Comparison of ENCODE assay signal across 18 cellular contexts in the genomic region with DNA sequence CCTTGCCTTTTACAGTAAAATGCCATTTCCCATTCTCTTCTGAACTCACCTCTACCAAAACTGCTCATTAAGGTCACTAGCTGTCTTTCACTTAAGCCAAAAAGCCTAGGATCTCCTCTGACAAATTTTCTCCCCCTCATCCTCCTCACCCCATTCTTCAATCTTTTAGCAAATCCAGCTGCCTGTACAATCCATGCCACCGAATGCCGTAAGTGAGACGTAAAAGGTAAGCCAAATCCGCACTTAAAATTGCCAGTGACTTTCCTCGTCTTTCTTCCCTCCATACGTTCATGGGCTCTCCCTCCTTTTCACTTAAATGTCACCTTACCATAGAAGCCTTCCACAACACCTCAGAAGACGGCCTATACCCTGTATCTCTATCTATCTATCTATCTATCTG. TPM values are rescaled to one million over a fixed set of nuclear protein-coding genes. Genes with fewer than 3 reads are reported as not detected.
DNase-seq lines count a peak whose midpoint lies in the region; ATAC-seq and TF ChIP-seq lines count a peak whose summit lies in the region.
"Had no signal": no experiment of that assay in that cellular context is flagged by ENCODE, and none has a peak within 500 bp of the region (broad histone marks: within the 10 kb centered on the region; RNA-seq: fewer than 3 reads in every experiment).

No MANE protein-coding gene starts in this region.

- no peak for DNase-seq in activated naive CD4-positive, alpha-beta T cell treated with anti-CD3 and anti-CD28 coated beads, Interleukin-2, amount 50 U/mL, for 72 hours (ENCODE audit: low spot score in 2 of 2)
- DNase-seq in activated naive CD4-positive, alpha-beta T cell treated with anti-CD3 and anti-CD28 coated beads, Interleukin-2, amount 10 ng/mL, durations not matched to agents 7 days and 5 days: no peak
- DNase-seq in memory B cell (ENCODE audit: low spot score in 2 of 2): no peak
- DNase-seq in type B pancreatic cell (ENCODE audit: extremely low spot score, unreplicated experiment): no peak
- no peak for DNase-seq in NCI-H2196 (lab: John Stamatoyannopoulos, UW; ENCODE audit: unreplicated experiment)
- no peak for DNase-seq in HK-2 (ENCODE audit: unreplicated experiment)
- DNase-seq in NOMO-1 (lab: John Stamatoyannopoulos, UW; ENCODE audit: unreplicated experiment in 2 of 2): no peak
- DNase-seq: activated CD4-positive, alpha-beta T cell treated with anti-CD3 and anti-CD28 coated beads, Interleukin-2, amount 50 U/mL, for 4 hours; adrenal gland; DMS79 treated with DMSO at 0.1 percent for 48 hours; hippocampal formation; Karpas-422; NCI-H1048; NCI-H2029 treated with DMSO at 0.1 percent for 48 hours; PC-3; SHP77 treated with DMSO at 0.1 percent for 48 hours had no signal

- H3K4me1 Mint-ChIP-seq in activated naive CD4-positive, alpha-beta T cell treated with anti-CD3 and anti-CD28 coated beads, Interleukin-2, amount 10 ng/mL, durations not matched to agents 7 days and 5 days: peaks cover 20% of the 10 kb centered on the region
- H3K4me1 Mint-ChIP-seq in activated naive CD8-positive, alpha-beta T cell (ENCODE audit: low read depth): peaks cover 41% of the 10 kb centered on the region
- peaks cover 7% of the 10 kb centered on the region for H3K4me1 Mint-ChIP-seq in memory B cell
- H3K4me1 Mint-ChIP-seq in type B pancreatic cell (ENCODE audit: unreplicated experiment): no peaks in the 10 kb centered on the region

- no peaks in the 10 kb centered on the region for H3K27me3 Mint-ChIP-seq in activated naive CD4-positive, alpha-beta T cell treated with anti-CD3 and anti-CD28 coated beads, Interleukin-2, amount 10 ng/mL, durations not matched to agents 7 days and 5 days
- no peaks in the 10 kb centered on the region for H3K27me3 Mint-ChIP-seq in activated naive CD8-positive, alpha-beta T cell
- no peaks in the 10 kb centered on the region for H3K27me3 Mint-ChIP-seq in memory B cell
- no peaks in the 10 kb centered on the region for H3K27me3 Mint-ChIP-seq in type B pancreatic cell

- H3K27ac Mint-ChIP-seq in activated naive CD4-positive, alpha-beta T cell treated with anti-CD3 and anti-CD28 coated beads, Interleukin-2, amount 50 U/mL, for 72 hours: peak overlapping the region; percentile 37
- no peak overlapping the region for H3K27ac Mint-ChIP-seq in activated naive CD4-positive, alpha-beta T cell treated with anti-CD3 and anti-CD28 coated beads, Interleukin-2, amount 10 ng/mL, durations not matched to agents 7 days and 5 days
- H3K27ac Mint-ChIP-seq in activated naive CD8-positive, alpha-beta T cell: peak overlapping the region; percentile 65
- H3K27ac Mint-ChIP-seq in memory B cell (peak overlapping the region; percentile 60), type B pancreatic cell (peak overlapping the region; percentile 34)

- no peak for ATAC-seq in activated naive CD4-positive, alpha-beta T cell treated with anti-CD3 and anti-CD28 coated beads, Interleukin-2, amount 50 U/mL, for 72 hours
- no peak for ATAC-seq in memory B cell (ENCODE audit: low read depth)
- ATAC-seq: PC-3 had no signal

- CTCF ChIA-PET in activated naive CD4-positive, alpha-beta T cell treated with anti-CD3 and anti-CD28 coated beads, Interleukin-2, amount 10 ng/mL, durations not matched to agents 7 days and 5 days (lab: Charles Lee): interaction anchor here (1.2 kb wide), 1 partner anchor 48 kb away, joined by 4 read pairs; no protein-coding TSS in a partner anchor

- peaks cover 23 to 43% of the 10 kb centered on the region in 2 donors for H3K36me3 Mint-ChIP-seq in activated naive CD4-positive, alpha-beta T cell treated with anti-CD3 and anti-CD28 coated beads, Interleukin-2, amount 50 U/mL, for 72 hours
- peaks cover 55% of the 10 kb centered on the region for H3K36me3 Mint-ChIP-seq in activated naive CD4-positive, alpha-beta T cell treated with anti-CD3 and anti-CD28 coated beads, Interleukin-2, amount 10 ng/mL, durations not matched to agents 7 days and 5 days
- peaks cover 13% of the 10 kb centered on the region for H3K36me3 Mint-ChIP-seq in activated naive CD8-positive, alpha-beta T cell
- H3K36me3 Mint-ChIP-seq in memory B cell (peaks cover 30% of the 10 kb centered on the region), type B pancreatic cell (peaks cover 24% of the 10 kb centered on the region)

- TF ChIP-seq CTCF in type B pancreatic cell (conservative IDR thresholded peaks at IDR 0.05): no peak

- no peak overlapping the region for H3K4me3 Mint-ChIP-seq in activated naive CD4-positive, alpha-beta T cell treated with anti-CD3 and anti-CD28 coated beads, Interleukin-2, amount 10 ng/mL, durations not matched to agents 7 days and 5 days
- no peak overlapping the region for H3K4me3 Mint-ChIP-seq in activated naive CD8-positive, alpha-beta T cell
- no peak overlapping the region for H3K4me3 Mint-ChIP-seq in memory B cell
- H3K4me3 Mint-ChIP-seq in type B pancreatic cell: no peak overlapping the region
- H3K4me3 Mint-ChIP-seq: CD14-positive monocyte had no signal

- no peaks in the 10 kb centered on the region for H3K9me3 Mint-ChIP-seq in activated naive CD4-positive, alpha-beta T cell treated with anti-CD3 and anti-CD28 coated beads, Interleukin-2, amount 50 U/mL, for 72 hours
- H3K9me3 Mint-ChIP-seq in activated naive CD4-positive, alpha-beta T cell treated with anti-CD3 and anti-CD28 coated beads, Interleukin-2, amount 10 ng/mL, durations not matched to agents 7 days and 5 days: no peaks in the 10 kb centered on the region
- no peaks in the 10 kb centered on the region for H3K9me3 Mint-ChIP-seq in activated naive CD8-positive, alpha-beta T cell (ENCODE audit: low read depth)
- H3K9me3 Mint-ChIP-seq in memory B cell: no peaks in the 10 kb centered on the region
- H3K9me3 Mint-ChIP-seq in type B pancreatic cell: no peaks in the 10 kb centered on the region
- H3K9me3 Mint-ChIP-seq: CD14-positive monocyte had no signal

RNA-seq across cellular contexts. Expression of gene PSMD6, which starts 13.8 kb away (rescaled TPM):
- 100 to 1,000 TPM in 1 of 2 donors, 10 to 100 TPM in 1; 87.1 to 166 TPM for total RNA-seq in activated naive CD4-positive, alpha-beta T cell treated with anti-CD3 and anti-CD28 coated beads, Interleukin-2, amount 50 U/mL, for 72 hours
- total RNA-seq in type B pancreatic cell (ENCODE audit: low replicate concordance): 68.1 and 81.4 TPM in 2 replicates
